ENCODE assay signal across 13 cellular contexts in genomic region chr9:37840560-37841194, GRCh38. TPM values are rescaled to one million over a fixed set of nuclear protein-coding genes. Genes with fewer than 3 reads are reported as not detected.
DNase-seq lines count a peak whose midpoint lies in the region; ATAC-seq lines count a peak whose summit lies in the region.
"Had no signal": no experiment of that assay in that cellular context is flagged by ENCODE, and none has a peak within 500 bp of the region (broad histone marks: within the 10 kb centered on the region; RNA-seq: fewer than 3 reads in every experiment).

No MANE protein-coding gene starts in this region.

- in situ Hi-C loops in ACHN (cut with HindIII; ENCODE audit: low pct_ligation_motif_present, low pct_unique_long_range_greater_than_20kb, low sequenced_read_pairs) = no loop called here

- intact Hi-C loops in Right ventricle myocardium superior (cut with DNase I) = no loop called here
- intact Hi-C loops in left ventricle myocardium superior (cut with micrococcal nuclease) = no loop called here

- DNase-seq in ACHN (peak; percentile 46), H4 (ENCODE audit: low spot score) (peak; percentile 31), iris pigment epithelial cell (ENCODE audit: low read depth) (peak; percentile 89), Right ventricle myocardium superior (no peak), left ventricle myocardium superior (no peak), NAMALWA (ENCODE audit: low spot score) (no peak)
- DNase-seq: activated CD8-positive, alpha-beta memory T cell treated with anti-CD3 and anti-CD28 coated beads, Interleukin-2, amount 50 U/mL, for 4 hours; DND-41; left lung; NCI-H1694 treated with DMSO at 0.1 percent for 48 hours; SIG-M5 had no signal

- H3K27ac Mint-ChIP-seq in activated T-helper 17 cell treated with anti-CD3 and anti-CD28 coated beads, Interleukin-2, amount 50 U/mL, for 72 hours = no peak overlapping the region

- peaks cover 13% of the 10 kb centered on the region for H3K4me1 Mint-ChIP-seq in activated T-helper 17 cell treated with anti-CD3 and anti-CD28 coated beads, Interleukin-2, amount 50 U/mL, for 72 hours

- H3K4me3 Mint-ChIP-seq in activated T-helper 17 cell treated with anti-CD3 and anti-CD28 coated beads, Interleukin-2, amount 50 U/mL, for 72 hours = no peak overlapping the region

- peaks cover 56% of the 10 kb centered on the region for H3K36me3 Mint-ChIP-seq in activated T-helper 17 cell treated with anti-CD3 and anti-CD28 coated beads, Interleukin-2, amount 50 U/mL, for 72 hours (ENCODE audit: low read depth)

- H3K9me3 Mint-ChIP-seq in activated T-helper 17 cell treated with anti-CD3 and anti-CD28 coated beads, Interleukin-2, amount 50 U/mL, for 72 hours = no peaks in the 10 kb centered on the region

- H3K27me3 Mint-ChIP-seq in activated T-helper 17 cell treated with anti-CD3 and anti-CD28 coated beads, Interleukin-2, amount 50 U/mL, for 72 hours = no peaks in the 10 kb centered on the region

- ATAC-seq in activated T-helper 17 cell treated with anti-CD3 and anti-CD28 coated beads, Interleukin-2, amount 50 U/mL, for 72 hours (replicated peaks) = peak; percentile 52
- no peak for ATAC-seq in Right ventricle myocardium superior (ENCODE audit: poor library complexity)
- no peak for ATAC-seq in GM21390 (IDR thresholded peaks at IDR 0.05; ENCODE audit: unreplicated experiment)
- no peak for ATAC-seq in left ventricle myocardium superior
- ATAC-seq: left lung had no signal

RNA-seq across cellular contexts. Expression of gene DCAF10, which starts 40.1 kb away (rescaled TPM):
- 32.4 and 33.3 TPM in 2 replicates for total RNA-seq in H4 (2014; rRNA removed; shearing (Covaris generic))
- total RNA-seq in activated T-helper 17 cell treated with anti-CD3 and anti-CD28 coated beads, Interleukin-2, amount 50 U/mL, for 72 hours = 10 to 100 TPM in 1 of 2 donors, 1 to 10 TPM in 1; 9.7 to 12.0 TPM
- 14.8 TPM for total RNA-seq in Right ventricle myocardium superior
- total RNA-seq in left ventricle myocardium superior = 20.5 TPM

RNA-seq across cellular contexts. Expression of gene EXOSC3, which starts 55.8 kb away (rescaled TPM):
- total RNA-seq in H4 (2014; rRNA removed; shearing (Covaris generic)) = 80.8 and 117 TPM in 2 replicates
- 10 to 100 TPM; 57.9 to 98.4 TPM for total RNA-seq in activated T-helper 17 cell treated with anti-CD3 and anti-CD28 coated beads, Interleukin-2, amount 50 U/mL, for 72 hours
- total RNA-seq in Right ventricle myocardium superior (18.6 TPM), left ventricle myocardium superior (17.9 TPM)

Comparison
In these comparisons a context has a peak if more than half of its experiments do, and no peak if none do; other contexts are left out.
1. DNase-seq: peak in ACHN (single experiment), H4 (single experiment) and iris pigment epithelial cell (single experiment); none in Right ventricle myocardium superior (single experiment), left ventricle myocardium superior (single experiment) and NAMALWA (single experiment).